Comparison of ENCODE assay signal across 9 cellular contexts in genomic region chr12:91406920-91407341, GRCh38.
DNase-seq lines count a peak whose midpoint lies in the region; ATAC-seq and TF ChIP-seq lines count a peak whose summit lies in the region.
"Had no signal": no experiment of that assay in that cellular context is flagged by ENCODE, and none has a peak within 500 bp of the region (broad histone marks: within the 10 kb centered on the region; RNA-seq: fewer than 3 reads in every experiment).

No MANE protein-coding gene starts in this region.

- no peak for TF ChIP-seq CTCF in Caco-2 (IDR thresholded peaks at IDR 0.05; ENCODE audit: insufficient read depth in 1 of 2, low read depth in 1 of 2, low read length in 1 of 2, severe bottlenecking in 1 of 2, unreplicated experiment in 1 of 2)
- no peak for TF ChIP-seq CTCF in omental fat pad (IDR thresholded peaks at IDR 0.05)

- intact Hi-C loops in Caco-2 (cut with micrococcal nuclease; ENCODE audit: unreplicated experiment) = no loop called here

- no peaks in the 10 kb centered on the region for H3K36me3 Mint-ChIP-seq in Caco-2 (ENCODE audit: insufficient read depth, unreplicated experiment)

- no peak overlapping the region for H2BK15ac ChIP-seq in mesendoderm (replicated peaks; ENCODE audit: low read depth)

- H3K27ac ChIP-seq in mesendoderm (ENCODE audit: low read depth, low read length) = no peak overlapping the region

- H3K9me3 Mint-ChIP-seq in Caco-2 (ENCODE audit: unreplicated experiment) = no peaks in the 10 kb centered on the region

- no peak overlapping the region for H3K23ac ChIP-seq in mesendoderm (ENCODE audit: low read length)

- no peaks in the 10 kb centered on the region for H3K79me2 ChIP-seq in mesendoderm (ENCODE audit: control insufficient read depth, insufficient read depth, low read length)

- POLR2A ChIA-PET in Caco-2 (lab: Charles Lee) = no interaction called here

- H3K9me3 ChIP-seq in Caco-2 = no peaks in the 10 kb centered on the region

- H3K36me3 ChIP-seq in mesendoderm (ENCODE audit: control insufficient read depth, insufficient read depth, low read length) (no peaks in the 10 kb centered on the region), Caco-2 (ENCODE audit: control insufficient read depth, insufficient read depth, low read length) (no peaks in the 10 kb centered on the region)

- ATAC-seq in HG02623 (IDR thresholded peaks at IDR 0.05; ENCODE audit: unreplicated experiment) (peak; percentile 68), omental fat pad (ENCODE audit: low FRiP score) (no peak), HG03520 (IDR thresholded peaks at IDR 0.05; ENCODE audit: unreplicated experiment) (no peak)

- no peak overlapping the region for H3K9ac ChIP-seq in mesendoderm (ENCODE audit: low read length)

- H3K4me3 ChIP-seq in mesendoderm (ENCODE audit: low read length) (no peak overlapping the region), Caco-2 (ENCODE audit: low read depth, low read length) (no peak overlapping the region)

- no peak overlapping the region for H2BK5ac ChIP-seq in mesendoderm (ENCODE audit: low read length)

- H3K4me1 ChIP-seq in mesendoderm (ENCODE audit: control insufficient read depth, low read depth, low read length) (no peaks in the 10 kb centered on the region), Caco-2 (no peaks in the 10 kb centered on the region)

- H3K27me3 ChIP-seq in mesendoderm (ENCODE audit: insufficient read depth, low read length, poor library complexity) (no peaks in the 10 kb centered on the region), Caco-2 (replicated peaks; ENCODE audit: control insufficient read depth, insufficient read depth, low read length) (no peaks in the 10 kb centered on the region)

- H3K79me1 ChIP-seq in mesendoderm (ENCODE audit: low read length) = no peaks in the 10 kb centered on the region

- no peak overlapping the region for H2AK5ac ChIP-seq in mesendoderm (ENCODE audit: low read length)

- no peak overlapping the region for H4K8ac ChIP-seq in mesendoderm (ENCODE audit: low read depth, low read length)

- no peak overlapping the region for H3K4me3 Mint-ChIP-seq in Caco-2 (ENCODE audit: unreplicated experiment)

- DNase-seq in DMS53 (lab: John Stamatoyannopoulos, UW) (peak; percentile 47), DMS53 treated with DMSO at 0.1 percent for 48 hours (lab: John Stamatoyannopoulos, UW; ENCODE audit: unreplicated experiment) (no peak), RPMI7951 (ENCODE audit: low read depth) (peak; percentile 19), mesendoderm (peak; percentile 28), Caco-2 (no peak), omental fat pad (ENCODE audit: low spot score) (no peak)
- DNase-seq: NK-92 treated with Interleukin-12 subunit alpha and Interleukin-12 subunit beta, amount 100 ng/mL, for 24 hours had no signal

- WGBS in mesendoderm (ENCODE audit: extremely low coverage, insufficient coverage, low lambda C conversion rate) = no CpG with 5 or more reads among the region's 1 CpG

- H3K27me3 Mint-ChIP-seq in Caco-2 (ENCODE audit: insufficient read depth, unreplicated experiment) = no peaks in the 10 kb centered on the region

- BruUV-seq in Caco-2 (replicated peaks; lab: Mats Ljungman, UMichigan) = no TSS peak

- H3K4ac ChIP-seq in mesendoderm (ENCODE audit: low read depth, low read length) = no peak overlapping the region

- H4K5ac ChIP-seq in mesendoderm (ENCODE audit: low read length) = no peak overlapping the region

- no peak overlapping the region for H3K56ac ChIP-seq in mesendoderm (ENCODE audit: low read length)

- H3K4me2 ChIP-seq in mesendoderm (ENCODE audit: low read length) = no peak overlapping the region

- H3K18ac ChIP-seq in mesendoderm (ENCODE audit: low read length) = no peak overlapping the region

- CTCF ChIA-PET in Caco-2 (lab: Charles Lee) = no interaction called here

- no peak overlapping the region for H3K27ac Mint-ChIP-seq in Caco-2 (ENCODE audit: unreplicated experiment)

- no peaks in the 10 kb centered on the region for H3K4me1 Mint-ChIP-seq in Caco-2 (ENCODE audit: low read depth, unreplicated experiment)

- H2BK120ac ChIP-seq in mesendoderm (ENCODE audit: low read depth, low read length) = no peak overlapping the region

Comparison
In these comparisons a context has a peak if more than half of its experiments do, and no peak if none do; other contexts are left out.
1. DNase-seq: peak in DMS53 (single experiment), RPMI7951 (single experiment) and mesendoderm (single experiment); none in DMS53 treated with DMSO at 0.1 percent for 48 hours (single experiment), Caco-2 (0 of 2) and omental fat pad (single experiment).